Comparison of ENCODE assay signal across 8 cellular contexts in the genomic region with DNA sequence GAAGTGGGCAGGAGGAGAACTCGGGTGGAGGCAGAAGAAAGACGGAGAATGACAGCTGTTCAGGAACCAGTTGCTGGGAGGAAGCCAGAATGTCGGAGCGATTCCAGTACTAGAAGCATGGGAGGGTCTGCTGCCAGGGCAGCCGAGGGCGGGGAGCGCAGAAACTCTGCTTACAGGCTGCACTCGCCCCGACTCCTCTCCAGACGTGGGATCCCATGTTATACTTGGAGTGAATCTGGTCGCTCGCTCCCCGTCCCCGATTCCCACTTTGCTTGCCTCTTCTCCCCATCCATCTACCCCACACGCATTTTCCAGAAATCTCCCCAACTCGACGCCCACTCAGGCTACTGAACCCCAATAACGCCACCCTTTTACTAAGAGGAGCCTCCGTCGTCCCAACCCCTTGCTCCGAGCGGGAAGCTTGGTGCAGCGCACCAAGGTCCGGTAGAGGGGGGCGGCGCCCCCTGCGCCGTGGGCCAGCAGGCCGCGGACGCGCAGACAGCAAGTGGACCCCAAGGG. TPM values are rescaled to one million over a fixed set of nuclear protein-coding genes. Genes with fewer than 3 reads are reported as not detected.
DNase-seq lines count a peak whose midpoint lies in the region; ATAC-seq and TF ChIP-seq lines count a peak whose summit lies in the region.

No MANE protein-coding gene starts in this region.

- H3K9me3 Mint-ChIP-seq in natural killer cell, result no peaks in the 10 kb centered on the region

- H3K27me3 Mint-ChIP-seq in natural killer cell (ENCODE audit: low read depth in 2 of 2), result peaks cover 34 to 49% of the 10 kb centered on the region in 2 donors

- DNase-seq in GM12864 (ENCODE audit: low read depth) (no peak), HAP-1 (ENCODE audit: low spot score in 2 of 2) (no peak), SJCRH30 (peak; percentile 90 to 95), natural killer cell (no peak), SW480 (ENCODE audit: low spot score) (no peak), omental fat pad (ENCODE audit: low spot score) (no peak)
- no peak for DNase-seq in activated CD4-positive, CD25-positive, alpha-beta regulatory T cell (lab: John Stamatoyannopoulos, UW)

- peak overlapping the region in 1 of 2 donors; percentile 58 for H3K27ac Mint-ChIP-seq in natural killer cell

- H3K4me1 Mint-ChIP-seq in natural killer cell, result peaks cover 20 to 24% of the 10 kb centered on the region in 2 donors

- ATAC-seq in esophagus mucosa (peak; percentile 44), natural killer cell (peak in 2 of 3 donors; percentile 10 to 20), omental fat pad (ENCODE audit: low FRiP score) (no peak)

- TF ChIP-seq CTCF in GM12864 (IDR thresholded peaks at IDR 0.05; ENCODE audit: low read depth, low read length, missing control alignments) (no peak), natural killer cell (IDR thresholded peaks at IDR 0.05) (no peak), omental fat pad (IDR thresholded peaks at IDR 0.05) (no peak)

- no peaks in the 10 kb centered on the region for H3K27me3 ChIP-seq in HAP-1 (ENCODE audit: low read depth)
- no peaks in the 10 kb centered on the region for H3K27me3 ChIP-seq in SJCRH30

- no peaks in the 10 kb centered on the region for H3K36me3 Mint-ChIP-seq in natural killer cell

- H3K9me3 ChIP-seq in HAP-1, result no peaks in the 10 kb centered on the region
- H3K9me3 ChIP-seq in SJCRH30 (replicated peaks), result no peaks in the 10 kb centered on the region

- H3K4me3 Mint-ChIP-seq in natural killer cell, result peak overlapping the region; percentile 88

- no peaks in the 10 kb centered on the region for H3K36me3 ChIP-seq in HAP-1 (replicated peaks)
- peaks cover 28% of the 10 kb centered on the region for H3K36me3 ChIP-seq in SJCRH30

- H3K4me1 ChIP-seq in HAP-1 (peaks cover 6% of the 10 kb centered on the region), SJCRH30 (peaks cover 23% of the 10 kb centered on the region)

- intact Hi-C loops in natural killer cell (cut with micrococcal nuclease), result no loop called here

- H3K27ac ChIP-seq in SJCRH30, result peak overlapping the region; percentile 94

- in situ Hi-C loops in HAP-1 (cut with MboI; ENCODE audit: low sequenced_read_pairs), result no loop called here

- peak overlapping the region; percentile 93 for H3K4me3 ChIP-seq in GM12864 (ENCODE audit: low read depth, low read length)
- peak overlapping the region; percentile 28 for H3K4me3 ChIP-seq in HAP-1
- peak overlapping the region; percentile 82 for H3K4me3 ChIP-seq in SJCRH30

RNA-seq across cellular contexts. Expression of a gene that starts 0.7 kb away (rescaled TPM):
- 226 and 232 TPM in 2 replicates for total RNA-seq in SJCRH30 (2014; rRNA removed; shearing (Covaris generic))
- 11.3 TPM for total RNA-seq in esophagus mucosa
- total RNA-seq in natural killer cell, result 1 to 10 TPM; 1.3 to 2.1 (median 2.0) TPM
- 10 to 100 TPM in 2 of 4 donors, 1 to 10 TPM in 2; 9.7 to 15.1 (median 12.3) TPM for total RNA-seq in omental fat pad

Comparison
In these comparisons a context has a peak if more than half of its experiments do, and no peak if none do; other contexts are left out.
1. DNase-seq: peak in SJCRH30 (2 of 2); none in GM12864 (single experiment), HAP-1 (0 of 2), natural killer cell (single experiment), activated CD4-positive, CD25-positive, alpha-beta regulatory T cell (0 of 4), SW480 (single experiment) and omental fat pad (single experiment).
2. H3K4me3 ChIP-seq: peak in every context shown above with its lines; median percentile 93 in GM12864; 82 in SJCRH30; 28 in HAP-1.
3. RNA of a gene that starts 0.7 kb away (total RNA-seq): 226 to 232 TPM in SJCRH30; 9.7 to 15.1 TPM in omental fat pad, 11.3 TPM in esophagus mucosa (single experiment) and 1.3 to 2.1 TPM in natural killer cell; every median in the first group is over 10 times any median in the second.